ENCODE assay signal across 9 cellular contexts in the genomic region with DNA sequence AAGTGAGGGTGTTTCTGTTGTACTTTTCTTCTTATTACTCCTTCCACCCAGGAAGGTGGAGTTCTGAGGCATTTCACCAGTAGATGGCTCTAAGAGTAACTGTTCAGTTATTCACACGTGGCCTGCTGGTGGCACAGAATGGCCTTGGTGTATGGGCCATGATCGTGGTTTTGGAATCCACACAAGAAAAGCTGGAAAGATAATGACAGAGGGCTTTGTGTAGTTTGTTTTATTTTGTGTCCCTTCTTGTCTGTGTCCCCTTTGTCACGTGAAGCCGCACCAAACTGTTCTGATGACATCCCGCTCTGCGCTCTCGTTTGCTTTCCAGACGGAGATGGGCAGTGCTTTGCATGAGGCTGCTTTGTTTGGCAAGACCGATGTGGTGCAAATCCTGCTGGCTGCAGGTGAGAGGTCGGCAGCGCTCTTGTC.
DNase-seq lines count a peak whose midpoint lies in the region; ATAC-seq and TF ChIP-seq lines count a peak whose summit lies in the region.
"Had no signal": no experiment of that assay in that cellular context is flagged by ENCODE, and none has a peak within 500 bp of the region (broad histone marks: within the 10 kb centered on the region; RNA-seq: fewer than 3 reads in every experiment).

No MANE protein-coding gene starts in this region.

- H3K27me3 ChIP-seq in tibial nerve = no peaks in the 10 kb centered on the region

- no peak for ATAC-seq in GM18520 (IDR thresholded peaks at IDR 0.05; ENCODE audit: unreplicated experiment)
- no peak for ATAC-seq in HG02642 (IDR thresholded peaks at IDR 0.05; ENCODE audit: poor library complexity, unreplicated experiment)

- H3K27ac Mint-ChIP-seq in nephron = peak overlapping the region in 2 of 3 experiments; percentile 17

- no peak overlapping the region for H3K4me3 Mint-ChIP-seq in nephron

- H3K27me3 Mint-ChIP-seq in nephron (ENCODE audit: low read depth) = no peaks in the 10 kb centered on the region

- peaks cover 28% of the 10 kb centered on the region for H3K36me3 Mint-ChIP-seq in nephron (ENCODE audit: low read depth)

- TF ChIP-seq CTCF in LNCAP (IDR thresholded peaks at IDR 0.05) (peak; percentile 27; the same call in 1 of the 2 replicates), nephron (IDR thresholded peaks at IDR 0.05; ENCODE audit: unreplicated experiment in 3 of 3) (peak; percentile 12 to 33 (median 30)), tibial nerve (IDR thresholded peaks at IDR 0.05) (no peak)

- H3K4me1 ChIP-seq in tibial nerve = peaks cover 0 to 10% (median 2%) of the 10 kb centered on the region in 4 donors

- H3K27ac ChIP-seq in tibial nerve = no peak overlapping the region
- H3K27ac ChIP-seq: RWPE1 had no signal

- 76 to 78% methylated on average over 11 of the region's 11 CpGs for WGBS in tibial nerve, 2 donors

- no peak overlapping the region for H3K4me3 ChIP-seq in tibial nerve

- H3K4me1 Mint-ChIP-seq in nephron = peaks cover 14% of the 10 kb centered on the region

- no peak for TF ChIP-seq POLR2A in tibial nerve (IDR thresholded peaks at IDR 0.05)

- no peaks in the 10 kb centered on the region for H3K9me3 ChIP-seq in tibial nerve

- no peaks in the 10 kb centered on the region for H3K9me3 Mint-ChIP-seq in nephron

- TF ChIP-seq EP300 in tibial nerve (IDR thresholded peaks at IDR 0.05) = no peak

- H3K36me3 ChIP-seq in tibial nerve = peaks cover 0 to 52% (median 16%) of the 10 kb centered on the region in 3 donors

- DNase-seq in Daoy (ENCODE audit: low read depth) = peak; percentile 27
- DNase-seq in cerebellar cortex (ENCODE audit: low spot score) = peak; percentile 44
- DNase-seq in islet precursor cell = no peak
- no peak for DNase-seq in tibial nerve (ENCODE audit: low spot score in 2 of 2)

Comparison
In these comparisons a context has a peak if more than half of its experiments do, and no peak if none do; other contexts are left out.
1. DNase-seq: peak in Daoy (single experiment) and cerebellar cortex (single experiment); none in islet precursor cell (single experiment) and tibial nerve (0 of 2).
2. CTCF ChIP-seq: peak in LNCAP (single experiment) and nephron (3 of 3); none in tibial nerve (0 of 5).